Comparison of ENCODE assay signal across 8 cellular contexts in the genomic region with DNA sequence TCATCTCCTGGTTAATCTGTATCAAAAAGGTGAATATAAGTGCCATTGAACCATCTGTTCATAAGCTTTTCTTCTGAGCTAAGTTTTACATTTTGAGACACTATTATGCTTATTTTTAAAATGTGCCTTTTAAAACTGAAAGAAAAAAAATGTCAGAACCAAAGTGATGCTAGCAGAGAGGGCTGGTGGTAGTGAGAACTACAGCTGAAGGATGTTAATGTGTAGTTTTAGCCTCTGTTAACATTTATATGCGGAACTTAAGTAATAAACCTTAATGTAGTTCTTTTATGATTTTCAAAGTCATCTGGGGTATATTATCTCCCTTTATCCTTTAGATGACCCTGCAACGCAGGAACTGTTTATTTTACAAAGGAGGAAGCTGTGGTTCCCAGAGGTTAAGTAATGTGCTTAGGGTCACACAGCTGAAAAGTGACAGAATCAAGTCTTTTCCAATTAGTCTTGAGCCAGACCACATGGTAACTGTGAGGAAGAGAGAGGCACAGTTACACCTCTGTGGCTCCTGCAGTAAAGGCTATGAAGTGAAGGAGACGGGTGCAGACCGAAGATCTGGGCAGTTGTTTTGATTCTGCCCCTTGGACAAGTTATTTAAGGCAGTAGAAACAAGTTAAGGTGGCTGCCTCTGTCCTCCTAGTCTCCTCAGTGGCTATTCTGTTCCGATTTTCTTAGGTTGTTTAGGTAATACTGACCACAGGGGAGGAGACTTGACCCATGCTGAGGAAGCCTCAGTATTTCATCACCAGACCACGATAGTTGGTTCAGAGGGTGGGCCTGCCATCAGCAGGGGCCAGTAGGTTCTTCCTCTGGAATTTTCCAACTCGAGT. TPM values are rescaled to one million over a fixed set of nuclear protein-coding genes. Genes with fewer than 3 reads are reported as not detected.
A peak's percentile ranks its signal among the peaks of the same experiment; 100 is the strongest.
DNase-seq lines count a peak whose midpoint lies in the region; ATAC-seq and TF ChIP-seq lines count a peak whose summit lies in the region.

No MANE protein-coding gene starts in this region.

- H3K4me1 Mint-ChIP-seq in activated naive CD4-positive, alpha-beta T cell treated with anti-CD3 and anti-CD28 coated beads for 36 hours (ENCODE audit: low read depth), result peaks cover 65% of the 10 kb centered on the region
- H3K4me1 Mint-ChIP-seq in activated naive CD8-positive, alpha-beta T cell treated with anti-CD3 and anti-CD28 coated beads for 36 hours, result peaks cover 54% of the 10 kb centered on the region
- H3K4me1 Mint-ChIP-seq in natural killer cell treated with Interleukin-12 subunit alpha and Interleukin-12 subunit beta and Interleukin-15 and Interleukin-18, amount 100 ng/mL, for 72 hours (ENCODE audit: low read depth in 2 of 2), result peaks cover 58 to 78% of the 10 kb centered on the region in 2 donors
- peaks cover 6% of the 10 kb centered on the region for H3K4me1 Mint-ChIP-seq in Caco-2 (ENCODE audit: low read depth, unreplicated experiment)

- no TSS peak for BruUV-seq in Caco-2 (replicated peaks; lab: Mats Ljungman, UMichigan)

- peak overlapping the region; percentile 36 for H3K4me3 Mint-ChIP-seq in activated naive CD4-positive, alpha-beta T cell treated with anti-CD3 and anti-CD28 coated beads for 36 hours
- peak overlapping the region; percentile 25 for H3K4me3 Mint-ChIP-seq in activated naive CD8-positive, alpha-beta T cell treated with anti-CD3 and anti-CD28 coated beads for 36 hours
- H3K4me3 Mint-ChIP-seq in natural killer cell treated with Interleukin-12 subunit alpha and Interleukin-12 subunit beta and Interleukin-15 and Interleukin-18, amount 100 ng/mL, for 72 hours, result peak overlapping the region; percentile 93
- no peak overlapping the region for H3K4me3 Mint-ChIP-seq in Caco-2 (ENCODE audit: unreplicated experiment)

- no peak for DNase-seq in activated naive CD4-positive, alpha-beta T cell treated with anti-CD3 and anti-CD28 coated beads for 36 hours
- no peak for DNase-seq in activated naive CD4-positive, alpha-beta T cell treated with anti-CD3 and anti-CD28 coated beads, Interleukin-2, amount 50 U/mL, for 16 hours
- no peak for DNase-seq in activated naive CD8-positive, alpha-beta T cell treated with anti-CD3 and anti-CD28 coated beads for 36 hours
- DNase-seq in natural killer cell treated with Interleukin-12 subunit alpha and Interleukin-12 subunit beta and Interleukin-15 and Interleukin-18, amount 100 ng/mL, for 72 hours (ENCODE audit: low spot score), result no peak
- DNase-seq in Caco-2 (no peak), H7 (no peak)

- CTCF ChIA-PET in activated naive CD4-positive, alpha-beta T cell treated with anti-CD3 and anti-CD28 coated beads for 36 hours (lab: Charles Lee), result interaction anchor here (0.6 to 1.7 kb wide), 4 partner anchors 14 to 141 kb away, joined by 3 to 6 read pairs (median 5); a partner anchor contains a TSS
- CTCF ChIA-PET in Caco-2 (lab: Charles Lee), result no interaction called here

- H3K27me3 ChIP-seq in Caco-2 (replicated peaks; ENCODE audit: control insufficient read depth, insufficient read depth, low read length) (no peaks in the 10 kb centered on the region), H7 (ENCODE audit: control insufficient read depth, insufficient read depth, low read length) (no peaks in the 10 kb centered on the region)

- H3K4me1 ChIP-seq in Caco-2, result peaks cover 13% of the 10 kb centered on the region

- H3K4me3 ChIP-seq in Caco-2 (ENCODE audit: low read depth, low read length) (no peak overlapping the region), H7 (ENCODE audit: insufficient read depth, low read depth, low read length) (no peak overlapping the region)

- H3K9me3 Mint-ChIP-seq in activated naive CD4-positive, alpha-beta T cell treated with anti-CD3 and anti-CD28 coated beads for 36 hours, result peaks cover 2% of the 10 kb centered on the region
- peaks cover 10% of the 10 kb centered on the region for H3K9me3 Mint-ChIP-seq in activated naive CD8-positive, alpha-beta T cell treated with anti-CD3 and anti-CD28 coated beads for 36 hours
- peaks cover 2% of the 10 kb centered on the region for H3K9me3 Mint-ChIP-seq in natural killer cell treated with Interleukin-12 subunit alpha and Interleukin-12 subunit beta and Interleukin-15 and Interleukin-18, amount 100 ng/mL, for 72 hours
- no peaks in the 10 kb centered on the region for H3K9me3 Mint-ChIP-seq in Caco-2 (ENCODE audit: unreplicated experiment)

- H3K27ac Mint-ChIP-seq in activated naive CD4-positive, alpha-beta T cell treated with anti-CD3 and anti-CD28 coated beads for 36 hours, result peak overlapping the region; percentile 28
- H3K27ac Mint-ChIP-seq in activated naive CD8-positive, alpha-beta T cell treated with anti-CD3 and anti-CD28 coated beads for 36 hours, result peak overlapping the region; percentile 19
- peak overlapping the region; percentile 95 to 96 for H3K27ac Mint-ChIP-seq in natural killer cell treated with Interleukin-12 subunit alpha and Interleukin-12 subunit beta and Interleukin-15 and Interleukin-18, amount 100 ng/mL, for 72 hours
- no peak overlapping the region for H3K27ac Mint-ChIP-seq in Caco-2 (ENCODE audit: unreplicated experiment)

- no peaks in the 10 kb centered on the region for H3K27me3 Mint-ChIP-seq in activated naive CD4-positive, alpha-beta T cell treated with anti-CD3 and anti-CD28 coated beads for 36 hours (ENCODE audit: low read depth)
- no peaks in the 10 kb centered on the region for H3K27me3 Mint-ChIP-seq in activated naive CD8-positive, alpha-beta T cell treated with anti-CD3 and anti-CD28 coated beads for 36 hours
- H3K27me3 Mint-ChIP-seq in natural killer cell treated with Interleukin-12 subunit alpha and Interleukin-12 subunit beta and Interleukin-15 and Interleukin-18, amount 100 ng/mL, for 72 hours, result no peaks in the 10 kb centered on the region
- no peaks in the 10 kb centered on the region for H3K27me3 Mint-ChIP-seq in Caco-2 (ENCODE audit: insufficient read depth, unreplicated experiment)

- POLR2A ChIA-PET in Caco-2 (lab: Charles Lee), result interaction anchor here (0.6 kb wide), 1 partner anchor 971 kb away, joined by 3 read pairs; no protein-coding TSS in a partner anchor

- intact Hi-C loops in activated naive CD4-positive, alpha-beta T cell treated with anti-CD3 and anti-CD28 coated beads for 36 hours (cut with micrococcal nuclease), result no loop called here
- intact Hi-C loops in Caco-2 (cut with micrococcal nuclease; ENCODE audit: unreplicated experiment), result no loop called here

- H3K36me3 ChIP-seq in Caco-2 (ENCODE audit: control insufficient read depth, insufficient read depth, low read length) (no peaks in the 10 kb centered on the region), H7 (replicated peaks; ENCODE audit: control insufficient read depth, insufficient read depth, low read length) (no peaks in the 10 kb centered on the region)

- peaks cover 35% of the 10 kb centered on the region for H3K36me3 Mint-ChIP-seq in activated naive CD4-positive, alpha-beta T cell treated with anti-CD3 and anti-CD28 coated beads for 36 hours (ENCODE audit: low read depth)
- peaks cover 62% of the 10 kb centered on the region for H3K36me3 Mint-ChIP-seq in activated naive CD8-positive, alpha-beta T cell treated with anti-CD3 and anti-CD28 coated beads for 36 hours
- H3K36me3 Mint-ChIP-seq in natural killer cell treated with Interleukin-12 subunit alpha and Interleukin-12 subunit beta and Interleukin-15 and Interleukin-18, amount 100 ng/mL, for 72 hours, result peaks cover 38% of the 10 kb centered on the region
- H3K36me3 Mint-ChIP-seq in Caco-2 (ENCODE audit: insufficient read depth, unreplicated experiment), result no peaks in the 10 kb centered on the region

- H3K9me3 ChIP-seq in Caco-2, result 0 out of 2 replicates have a peak, but pooled peaks cover under 1% of the 10 kb centered on the region

- ATAC-seq in HG03354 (IDR thresholded peaks at IDR 0.05; ENCODE audit: poor library complexity, severe bottlenecking, unreplicated experiment), result peak; percentile 83
- peak; percentile 83 to 85 for ATAC-seq in natural killer cell treated with Interleukin-12 subunit alpha and Interleukin-12 subunit beta and Interleukin-15 and Interleukin-18, amount 100 ng/mL, for 72 hours
- ATAC-seq in HG03280 (IDR thresholded peaks at IDR 0.05; ENCODE audit: unreplicated experiment), result no peak

- no peak for TF ChIP-seq CTCF in Caco-2 (IDR thresholded peaks at IDR 0.05; ENCODE audit: insufficient read depth in 1 of 2, low read depth in 1 of 2, low read length in 1 of 2, severe bottlenecking in 1 of 2, unreplicated experiment in 1 of 2)

RNA-seq across cellular contexts. Expression of a gene that starts 23.9 kb away (rescaled TPM):
- total RNA-seq in activated naive CD4-positive, alpha-beta T cell treated with anti-CD3 and anti-CD28 coated beads for 36 hours, result 100 to 1,000 TPM; 176 to 181 TPM
- 100 to 1,000 TPM; 131 to 132 TPM for total RNA-seq in activated naive CD8-positive, alpha-beta T cell treated with anti-CD3 and anti-CD28 coated beads for 36 hours
- 100 to 1,000 TPM; 293 to 495 TPM for total RNA-seq in natural killer cell treated with Interleukin-12 subunit alpha and Interleukin-12 subunit beta and Interleukin-15 and Interleukin-18, amount 100 ng/mL, for 72 hours
- 8.6 and 16.1 TPM in 2 replicates for total RNA-seq in Caco-2 (2022)
- total RNA-seq in H7 (2014; rRNA removed; shearing (Covaris generic)), result 4.7 and 5.9 TPM in 2 replicates
